24 cellular contexts compared by ENCODE assay signal in genomic region chr10:9869185-9869584, GRCh38.
"Had no signal": no experiment of that assay in that cellular context is flagged by ENCODE, and none has a peak within 500 bp of the region (broad histone marks: within the 10 kb centered on the region; RNA-seq: fewer than 3 reads in every experiment).

No MANE protein-coding gene starts in this region.

- H3K36me3 ChIP-seq: esophagus muscularis mucosa, thoracic aorta, uterus had no signal

- H3K27me3 ChIP-seq: esophagus muscularis mucosa, uterus had no signal

- H3K4me1 ChIP-seq: esophagus muscularis mucosa, uterus had no signal

- H3K27ac Mint-ChIP-seq: activated B cell treated with CpG ODN at 0.5 μM for 24 hours; activated CD8-positive, alpha-beta memory T cell treated with anti-CD3 and anti-CD28 coated beads, Interleukin-2, amount 10 ng/mL, durations not matched to agents 7 days and 5 days; activated CD8-positive, alpha-beta T cell treated with anti-CD3 and anti-CD28 coated beads, Interleukin-2, amount 10 ng/mL, durations not matched to agents 7 days and 5 days; activated naive CD4-positive, alpha-beta T cell treated with anti-CD3 and anti-CD28 coated beads, Interleukin-2, amount 50 U/mL, for 72 hours; activated T-helper 2 cell treated with anti-CD3 and anti-CD28 coated beads, Interferon-gamma antibody, Interleukin-2, Interleukin-4, amounts not matched to agents 10 μg/mL and 5 μg/mL and 100 μg/mL, durations not matched to agents 14 hours and 24 hours and 36 hours; naive thymus-derived CD4-positive, alpha-beta T cell; stimulated activated effector memory CD8-positive, alpha-beta T cell treated with anti-CD3 and anti-CD28 coated beads, Interleukin-12 subunit alpha, Interleukin-12 subunit beta, amount 100 ng/mL, for 72 hours; stimulated activated naive CD8-positive, alpha-beta T cell treated with anti-CD3 and anti-CD28 coated beads, Interleukin-15, Interleukin-2, amounts not matched to agents 100 ng/mL and 50 ng/mL, for 24 hours; type B pancreatic cell had no signal

- DNase-seq: activated B cell treated with CpG ODN at 0.5 μM for 24 hours; activated CD4-positive, alpha-beta T cell treated with anti-CD3 and anti-CD28 coated beads, Interleukin-2, amount 50 U/mL, for 1 hour; activated CD8-positive, alpha-beta memory T cell treated with anti-CD3 and anti-CD28 coated beads, Interleukin-2, amount 10 ng/mL, durations not matched to agents 7 days and 5 days; activated CD8-positive, alpha-beta T cell treated with anti-CD3 and anti-CD28 coated beads, Interleukin-2, amount 10 ng/mL, durations not matched to agents 7 days and 5 days; activated T-cell treated with anti-CD3 and anti-CD28 coated beads, Interleukin-2, amount 50 U/mL, for 48 hours; dermis blood vessel endothelial cell; effector CD4-positive, alpha-beta T cell; left ventricle myocardium superior; mammary epithelial cell; midbrain; naive thymus-derived CD4-positive, alpha-beta T cell; posterior cingulate gyrus; right cardiac atrium; stimulated activated CD4-positive, alpha-beta T cell treated with anti-CD3 and anti-CD28 coated beads, Interleukin-4, amount 100 ng/mL, for 24 hours; T-helper 2 cell; uterus had no signal

- H3K4me3 ChIP-seq: esophagus muscularis mucosa, thoracic aorta, uterus had no signal

- H3K36me3 Mint-ChIP-seq: activated CD8-positive, alpha-beta memory T cell treated with anti-CD3 and anti-CD28 coated beads, Interleukin-2, amount 10 ng/mL, durations not matched to agents 7 days and 5 days; activated naive CD4-positive, alpha-beta T cell treated with anti-CD3 and anti-CD28 coated beads, Interleukin-2, amount 50 U/mL, for 72 hours; naive thymus-derived CD4-positive, alpha-beta T cell; stimulated activated effector memory CD8-positive, alpha-beta T cell treated with anti-CD3 and anti-CD28 coated beads, Interleukin-12 subunit alpha, Interleukin-12 subunit beta, amount 100 ng/mL, for 72 hours; type B pancreatic cell had no signal

- H3K4me1 Mint-ChIP-seq: activated B cell treated with CpG ODN at 0.5 μM for 24 hours; activated CD8-positive, alpha-beta memory T cell treated with anti-CD3 and anti-CD28 coated beads, Interleukin-2, amount 10 ng/mL, durations not matched to agents 7 days and 5 days; central memory CD8-positive, alpha-beta T cell; naive thymus-derived CD4-positive, alpha-beta T cell; stimulated activated effector memory CD8-positive, alpha-beta T cell treated with anti-CD3 and anti-CD28 coated beads, Interleukin-12 subunit alpha, Interleukin-12 subunit beta, amount 100 ng/mL, for 72 hours had no signal

- H3K9me3 ChIP-seq: esophagus muscularis mucosa, thoracic aorta, uterus had no signal

- H3K9me3 Mint-ChIP-seq: activated B cell treated with CpG ODN at 0.5 μM for 24 hours; activated naive CD4-positive, alpha-beta T cell treated with anti-CD3 and anti-CD28 coated beads, Interleukin-2, amount 50 U/mL, for 72 hours; activated T-helper 2 cell treated with anti-CD3 and anti-CD28 coated beads, Interferon-gamma antibody, Interleukin-2, Interleukin-4, amounts not matched to agents 10 μg/mL and 5 μg/mL and 100 μg/mL, durations not matched to agents 14 hours and 24 hours and 36 hours; stimulated activated naive CD8-positive, alpha-beta T cell treated with anti-CD3 and anti-CD28 coated beads, Interleukin-15, Interleukin-2, amounts not matched to agents 100 ng/mL and 50 ng/mL, for 24 hours; type B pancreatic cell had no signal

- ATAC-seq: activated CD8-positive, alpha-beta memory T cell treated with anti-CD3 and anti-CD28 coated beads, Interleukin-2, amount 10 ng/mL, durations not matched to agents 7 days and 5 days; activated CD8-positive, alpha-beta T cell treated with anti-CD3 and anti-CD28 coated beads, Interleukin-2, amount 10 ng/mL, durations not matched to agents 7 days and 5 days; activated naive CD4-positive, alpha-beta T cell treated with anti-CD3 and anti-CD28 coated beads, Interleukin-2, amount 50 U/mL, for 72 hours; left ventricle myocardium superior; naive thymus-derived CD4-positive, alpha-beta T cell; right cardiac atrium; stimulated activated effector memory CD8-positive, alpha-beta T cell treated with anti-CD3 and anti-CD28 coated beads, Interleukin-12 subunit alpha, Interleukin-12 subunit beta, amount 100 ng/mL, for 72 hours had no signal

- H3K4me3 Mint-ChIP-seq: activated B cell treated with CpG ODN at 0.5 μM for 24 hours; activated CD8-positive, alpha-beta memory T cell treated with anti-CD3 and anti-CD28 coated beads, Interleukin-2, amount 10 ng/mL, durations not matched to agents 7 days and 5 days; activated CD8-positive, alpha-beta T cell treated with anti-CD3 and anti-CD28 coated beads, Interleukin-2, amount 10 ng/mL, durations not matched to agents 7 days and 5 days; central memory CD8-positive, alpha-beta T cell; naive thymus-derived CD4-positive, alpha-beta T cell; stimulated activated effector memory CD8-positive, alpha-beta T cell treated with anti-CD3 and anti-CD28 coated beads, Interleukin-12 subunit alpha, Interleukin-12 subunit beta, amount 100 ng/mL, for 72 hours; stimulated activated naive CD8-positive, alpha-beta T cell treated with anti-CD3 and anti-CD28 coated beads, Interleukin-15, Interleukin-2, amounts not matched to agents 100 ng/mL and 50 ng/mL, for 24 hours; type B pancreatic cell had no signal

- H3K27ac ChIP-seq: esophagus muscularis mucosa, thoracic aorta, uterus had no signal

- H3K27me3 Mint-ChIP-seq: activated B cell treated with CpG ODN at 0.5 μM for 24 hours; activated CD8-positive, alpha-beta memory T cell treated with anti-CD3 and anti-CD28 coated beads, Interleukin-2, amount 10 ng/mL, durations not matched to agents 7 days and 5 days; central memory CD8-positive, alpha-beta T cell; type B pancreatic cell had no signal
